In the genomic region with DNA sequence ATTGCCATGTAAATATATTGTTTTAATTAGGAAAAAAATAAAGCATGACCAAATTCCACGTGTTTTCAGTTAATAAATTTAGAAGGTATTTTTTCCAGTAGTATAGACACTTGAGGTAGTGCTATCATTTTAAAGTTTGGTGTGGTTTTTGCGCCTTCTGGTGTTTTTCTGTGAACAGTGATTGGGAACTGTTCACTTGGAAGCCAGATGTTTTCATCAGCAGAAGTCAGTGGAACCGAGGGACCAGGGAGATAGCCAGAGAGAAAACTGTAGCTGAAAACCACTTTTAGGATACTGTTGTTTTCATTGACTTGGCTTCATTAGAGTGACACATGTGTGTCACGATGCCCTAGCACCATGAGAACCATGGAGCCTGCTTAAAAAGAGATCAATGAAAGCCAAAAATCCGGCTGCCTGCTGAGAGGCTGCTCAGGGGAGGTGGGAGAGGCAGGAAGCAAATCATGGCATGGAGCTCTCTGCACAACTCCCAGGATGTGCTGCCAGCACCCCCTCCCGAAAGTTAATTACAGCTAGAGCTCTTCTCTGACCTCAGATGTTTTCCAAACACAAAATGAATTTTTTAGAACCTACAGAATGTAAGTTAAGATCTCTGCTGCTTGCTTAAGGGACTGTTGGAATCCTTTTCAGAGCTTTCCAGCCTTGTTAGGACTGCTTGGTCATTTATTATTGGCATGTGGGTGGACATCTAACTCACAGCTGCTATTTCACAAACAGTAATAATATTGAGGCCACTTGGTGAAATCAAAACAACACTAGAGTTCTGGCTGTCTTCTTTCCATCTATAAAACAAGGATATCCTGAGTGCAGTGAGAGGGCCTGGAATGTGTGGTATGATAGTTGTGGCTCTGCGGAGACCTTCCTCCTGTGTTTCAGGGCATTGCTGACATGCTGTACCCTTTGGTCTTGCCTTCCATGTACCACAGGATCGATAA, we compare ENCODE assay signal across 12 cellular contexts.
A peak's percentile ranks its signal among the peaks of the same experiment; 100 is the strongest.
DNase-seq lines count a peak whose midpoint lies in the region; ATAC-seq and TF ChIP-seq lines count a peak whose summit lies in the region.
"Had no signal": no experiment of that assay in that cellular context is flagged by ENCODE, and none has a peak within 500 bp of the region (broad histone marks: within the 10 kb centered on the region; RNA-seq: fewer than 3 reads in every experiment).

No MANE protein-coding gene starts in this region.

- H3K4me3 ChIP-seq in heart right ventricle (no peak overlapping the region), upper lobe of left lung (no peak overlapping the region)
- H3K4me3 ChIP-seq: cardiac muscle cell, upper lobe of right lung had no signal

- H3K9me3 ChIP-seq in heart right ventricle (no peaks in the 10 kb centered on the region), upper lobe of left lung (no peaks in the 10 kb centered on the region)
- H3K9me3 ChIP-seq: upper lobe of right lung had no signal

- peak in 2 of 9 donors; percentile 3 to 10 for TF ChIP-seq CTCF in heart right ventricle (IDR thresholded peaks at IDR 0.05)
- no peak for TF ChIP-seq CTCF in WTC11 (IDR thresholded peaks at IDR 0.05)
- TF ChIP-seq CTCF in upper lobe of left lung (IDR thresholded peaks at IDR 0.05): no peak

- peaks cover 29% of the 10 kb centered on the region for H3K4me1 Mint-ChIP-seq in WTC11
- no peaks in the 10 kb centered on the region for H3K4me1 Mint-ChIP-seq in natural killer cell treated with Interleukin-12 subunit alpha and Interleukin-12 subunit beta and Interleukin-15 and Interleukin-18, amount 100 ng/mL, for 72 hours (ENCODE audit: low read depth in 2 of 2)
- H3K4me1 Mint-ChIP-seq: naive thymus-derived CD8-positive, alpha-beta T cell had no signal

- H3K4me3 Mint-ChIP-seq in WTC11: no peak overlapping the region
- H3K4me3 Mint-ChIP-seq in natural killer cell treated with Interleukin-12 subunit alpha and Interleukin-12 subunit beta and Interleukin-15 and Interleukin-18, amount 100 ng/mL, for 72 hours: no peak overlapping the region
- H3K4me3 Mint-ChIP-seq: naive thymus-derived CD8-positive, alpha-beta T cell had no signal

- no peaks in the 10 kb centered on the region for H3K27me3 Mint-ChIP-seq in WTC11 (ENCODE audit: low read depth)
- no peaks in the 10 kb centered on the region for H3K27me3 Mint-ChIP-seq in natural killer cell treated with Interleukin-12 subunit alpha and Interleukin-12 subunit beta and Interleukin-15 and Interleukin-18, amount 100 ng/mL, for 72 hours

- H3K4me1 ChIP-seq in heart right ventricle (no peaks in the 10 kb centered on the region), upper lobe of left lung (no peaks in the 10 kb centered on the region)
- H3K4me1 ChIP-seq: upper lobe of right lung had no signal

- H3K27ac ChIP-seq in heart right ventricle (peak overlapping the region in 5 of 10 donors; percentile 19 to 40 (median 35)), upper lobe of left lung (no peak overlapping the region)
- H3K27ac ChIP-seq: cardiac muscle cell, upper lobe of right lung had no signal

- no peaks in the 10 kb centered on the region for H3K36me3 Mint-ChIP-seq in WTC11
- no peaks in the 10 kb centered on the region for H3K36me3 Mint-ChIP-seq in natural killer cell treated with Interleukin-12 subunit alpha and Interleukin-12 subunit beta and Interleukin-15 and Interleukin-18, amount 100 ng/mL, for 72 hours
- H3K36me3 Mint-ChIP-seq: naive thymus-derived CD8-positive, alpha-beta T cell had no signal

- ATAC-seq in heart right ventricle: peak in 5 of 8 donors; percentile 33 to 70 (median 58)
- peak; percentile 44 for ATAC-seq in WTC11
- ATAC-seq in upper lobe of left lung (ENCODE audit: low FRiP score in 2 of 2): peak; percentile 13 to 45
- no peak for ATAC-seq in natural killer cell treated with Interleukin-12 subunit alpha and Interleukin-12 subunit beta and Interleukin-15 and Interleukin-18, amount 100 ng/mL, for 72 hours
- no peak for ATAC-seq in sciatic nerve
- ATAC-seq in GM19023 (IDR thresholded peaks at IDR 0.05; ENCODE audit: unreplicated experiment): no peak
- ATAC-seq: naive thymus-derived CD8-positive, alpha-beta T cell; upper lobe of right lung had no signal

- 38 to 45% methylated on average over 8 of the region's 8 CpGs for WGBS in heart right ventricle, 2 donors
- 51 to 57% methylated on average over 7 to 8 of the region's 8 CpGs for WGBS in upper lobe of left lung, 2 donors

- H3K27ac Mint-ChIP-seq in WTC11: peak overlapping the region; percentile 99; the same call in 1 of the 2 replicates
- H3K27ac Mint-ChIP-seq in natural killer cell treated with Interleukin-12 subunit alpha and Interleukin-12 subunit beta and Interleukin-15 and Interleukin-18, amount 100 ng/mL, for 72 hours: no peak overlapping the region
- H3K27ac Mint-ChIP-seq: naive thymus-derived CD8-positive, alpha-beta T cell had no signal

- TF ChIP-seq POLR2A in upper lobe of left lung (IDR thresholded peaks at IDR 0.05): no peak

- DNase-seq in heart right ventricle (no peak), cardiac septum (ENCODE audit: low spot score) (no peak), WTC11 (ENCODE audit: low spot score) (peak; percentile 23), iPS-NIHi7 (ENCODE audit: extremely low spot score) (peak; percentile 49), upper lobe of left lung (no peak), sciatic nerve (ENCODE audit: low spot score) (no peak)
- DNase-seq in natural killer cell treated with Interleukin-12 subunit alpha and Interleukin-12 subunit beta and Interleukin-15 and Interleukin-18, amount 100 ng/mL, for 72 hours (ENCODE audit: low spot score): no peak
- DNase-seq: naive thymus-derived CD8-positive, alpha-beta T cell; NCI-H2029; upper lobe of right lung had no signal

- peaks cover 6% of the 10 kb centered on the region; the same call in 1 of the 2 replicates for H3K9me3 Mint-ChIP-seq in WTC11
- H3K9me3 Mint-ChIP-seq in natural killer cell treated with Interleukin-12 subunit alpha and Interleukin-12 subunit beta and Interleukin-15 and Interleukin-18, amount 100 ng/mL, for 72 hours: peaks cover 17% of the 10 kb centered on the region

- no peaks in the 10 kb centered on the region for H3K27me3 ChIP-seq in heart right ventricle
- H3K27me3 ChIP-seq in upper lobe of left lung: no peaks in the 10 kb centered on the region
- H3K27me3 ChIP-seq: cardiac muscle cell, upper lobe of right lung had no signal

- POLR2A ChIA-PET in WTC11 (lab: Charles Lee): no interaction called here

- intact Hi-C loops in heart right ventricle (cut with DNase I): no loop called here
- intact Hi-C loops in cardiac septum (cut with DNase I): no loop called here
- intact Hi-C loops in sciatic nerve (cut with DNase I): no loop called here

- no peaks in the 10 kb centered on the region for H3K36me3 ChIP-seq in heart right ventricle
- H3K36me3 ChIP-seq in upper lobe of left lung: no peaks in the 10 kb centered on the region
- H3K36me3 ChIP-seq: cardiac muscle cell, upper lobe of right lung had no signal

- CTCF ChIA-PET in WTC11 (lab: Charles Lee): interaction anchor here (0.6 to 1.0 kb wide), 2 partner anchors 159 to 862 kb away, joined by 3 to 4 read pairs; no protein-coding TSS in a partner anchor

- TF ChIP-seq EP300 in upper lobe of left lung (IDR thresholded peaks at IDR 0.05): no peak

TF ChIP-seq in WTC11, 78 proteins besides CTCF, POLR2A, EP300 and RAD21:
- TF ChIP-seq FOXP1 (CRISPR knock-in tag; IDR thresholded peaks at IDR 0.05; ENCODE audit: borderline replicate concordance): no peak
- TF ChIP-seq, protein P1, sequence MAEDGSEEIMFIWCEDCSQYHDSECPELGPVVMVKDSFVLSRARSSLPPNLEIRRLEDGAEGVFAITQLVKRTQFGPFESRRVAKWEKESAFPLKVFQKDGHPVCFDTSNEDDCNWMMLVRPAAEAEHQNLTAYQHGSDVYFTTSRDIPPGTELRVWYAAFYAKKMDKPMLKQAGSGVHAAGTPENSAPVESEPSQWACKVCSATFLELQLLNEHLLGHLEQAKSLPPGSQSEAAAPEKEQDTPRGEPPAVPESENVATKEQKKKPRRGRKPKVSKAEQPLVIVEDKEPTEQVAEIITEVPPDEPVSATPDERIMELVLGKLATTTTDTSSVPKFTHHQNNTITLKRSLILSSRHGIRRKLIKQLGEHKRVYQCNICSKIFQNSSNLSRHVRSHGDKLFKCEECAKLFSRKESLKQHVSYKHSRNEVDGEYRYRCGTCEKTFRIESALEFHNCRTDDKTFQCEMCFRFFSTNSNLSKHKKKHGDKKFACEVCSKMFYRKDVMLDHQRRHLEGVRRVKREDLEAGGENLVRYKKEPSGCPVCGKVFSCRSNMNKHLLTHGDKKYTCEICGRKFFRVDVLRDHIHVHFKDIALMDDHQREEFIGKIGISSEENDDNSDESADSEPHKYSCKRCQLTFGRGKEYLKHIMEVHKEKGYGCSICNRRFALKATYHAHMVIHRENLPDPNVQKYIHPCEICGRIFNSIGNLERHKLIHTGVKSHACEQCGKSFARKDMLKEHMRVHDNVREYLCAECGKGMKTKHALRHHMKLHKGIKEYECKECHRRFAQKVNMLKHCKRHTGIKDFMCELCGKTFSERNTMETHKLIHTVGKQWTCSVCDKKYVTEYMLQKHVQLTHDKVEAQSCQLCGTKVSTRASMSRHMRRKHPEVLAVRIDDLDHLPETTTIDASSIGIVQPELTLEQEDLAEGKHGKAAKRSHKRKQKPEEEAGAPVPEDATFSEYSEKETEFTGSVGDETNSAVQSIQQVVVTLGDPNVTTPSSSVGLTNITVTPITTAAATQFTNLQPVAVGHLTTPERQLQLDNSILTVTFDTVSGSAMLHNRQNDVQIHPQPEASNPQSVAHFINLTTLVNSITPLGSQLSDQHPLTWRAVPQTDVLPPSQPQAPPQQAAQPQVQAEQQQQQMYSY (CRISPR knock-in tag; IDR thresholded peaks at IDR 0.05): peak; percentile 94
TF ChIP-seq in WTC11: peak in this region for 1.

Comparison
In these comparisons a context has a peak if more than half of its experiments do, and no peak if none do; other contexts are left out.
1. ATAC-seq: peak in heart right ventricle (5 of 8), WTC11 (single experiment) and upper lobe of left lung (2 of 2); none in natural killer cell treated with Interleukin-12 subunit alpha and Interleukin-12 subunit beta and Interleukin-15 and Interleukin-18, amount 100 ng/mL, for 72 hours (0 of 2), sciatic nerve (single experiment) and GM19023 (single experiment).
2. DNase-seq: peak in WTC11 (single experiment) and iPS-NIHi7 (single experiment); none in heart right ventricle (0 of 2), cardiac septum (single experiment), upper lobe of left lung (0 of 2), natural killer cell treated with Interleukin-12 subunit alpha and Interleukin-12 subunit beta and Interleukin-15 and Interleukin-18, amount 100 ng/mL, for 72 hours (single experiment) and sciatic nerve (single experiment).